In the genomic region with DNA sequence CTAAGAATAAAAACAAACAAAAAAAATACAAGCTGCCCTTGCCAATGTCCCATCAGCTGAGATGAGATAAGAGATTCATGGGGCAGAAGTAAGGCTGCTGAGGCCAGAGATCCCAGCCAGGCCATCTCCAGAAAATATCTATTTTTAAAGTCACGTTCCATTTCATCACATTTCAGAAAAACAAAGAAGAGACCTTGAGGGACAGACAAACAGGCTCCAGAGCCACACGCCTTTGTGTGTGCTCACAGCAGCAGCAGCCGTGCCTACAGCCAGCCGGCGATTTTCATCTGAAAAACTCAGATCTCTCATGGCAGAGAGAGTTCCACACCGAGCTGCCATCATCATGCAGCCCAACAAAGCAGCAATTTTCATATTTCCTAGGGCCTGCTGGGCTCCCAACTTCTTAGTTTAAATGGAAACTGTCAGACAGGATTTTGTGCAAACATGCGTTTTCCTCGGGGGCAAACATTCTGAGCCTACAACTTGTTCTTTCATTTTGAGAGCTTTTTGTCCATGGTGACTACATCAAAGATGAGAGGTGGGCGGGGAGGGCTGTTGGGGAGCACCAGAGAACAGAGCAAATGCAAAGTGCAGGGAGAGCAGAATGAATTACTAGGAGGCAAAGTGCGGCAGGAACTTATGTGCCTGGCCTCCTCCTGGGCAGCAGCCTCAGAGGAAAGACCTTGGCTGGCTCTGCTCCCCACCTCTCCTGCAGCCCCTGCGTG, we compare ENCODE assay signal across 10 cellular contexts. TPM values are rescaled to one million over a fixed set of nuclear protein-coding genes. Genes with fewer than 3 reads are reported as not detected.
DNase-seq lines count a peak whose midpoint lies in the region; ATAC-seq and TF ChIP-seq lines count a peak whose summit lies in the region.
"Had no signal": no experiment of that assay in that cellular context is flagged by ENCODE, and none has a peak within 500 bp of the region (broad histone marks: within the 10 kb centered on the region; RNA-seq: fewer than 3 reads in every experiment).

No MANE protein-coding gene starts in this region.

- H3K36me3 Mint-ChIP-seq in neural progenitor cell: peaks cover 6% of the 10 kb centered on the region

- H3K4me3 ChIP-seq in fibroblast of pulmonary artery (replicated peaks; ENCODE audit: low read depth, low read length) (peak overlapping the region; percentile 14), neural progenitor cell (no peak overlapping the region)

- H3F3A ChIP-seq in neural progenitor cell (ENCODE audit: low read depth): peaks cover 31% of the 10 kb centered on the region

- DNase-seq in OCI-M1 (lab: John Stamatoyannopoulos, UW) (peak; percentile 20), fibroblast of pulmonary artery (ENCODE audit: low read depth) (no peak), neural progenitor cell (ENCODE audit: low spot score) (no peak), NCI-H1092 treated with DMSO at 0.1 percent for 48 hours (lab: John Stamatoyannopoulos, UW) (no peak), DMS79 treated with DMSO at 0.1 percent for 48 hours (lab: John Stamatoyannopoulos, UW) (no peak)
- DNase-seq: NCI-H187 treated with DMSO at 0.1 percent for 48 hours had no signal

- H3K27me3 ChIP-seq in neural progenitor cell: no peaks in the 10 kb centered on the region

- H3K9me3 ChIP-seq in neural progenitor cell (ENCODE audit: low read depth): no peaks in the 10 kb centered on the region

- TF ChIP-seq CTCF in 22Rv1 (IDR thresholded peaks at IDR 0.05) (no peak), fibroblast of pulmonary artery (IDR thresholded peaks at IDR 0.05; ENCODE audit: low read length, missing control alignments) (no peak), neural progenitor cell (IDR thresholded peaks at IDR 0.05) (no peak)

- H3K4me3 Mint-ChIP-seq in neural progenitor cell: peak overlapping the region; percentile 76
- H3K4me3 Mint-ChIP-seq: T-helper 2 cell treated with Interferon-gamma antibody and Interleukin-4, amounts not matched to agents 5 μg/mL and 100 μg/mL, for 36 hours had no signal

- H4K20me1 ChIP-seq in neural progenitor cell (ENCODE audit: low read depth): peaks cover 99% of the 10 kb centered on the region

- H3K9me3 Mint-ChIP-seq in neural progenitor cell: no peaks in the 10 kb centered on the region
- H3K9me3 Mint-ChIP-seq: T-helper 2 cell treated with Interferon-gamma antibody and Interleukin-4, amounts not matched to agents 5 μg/mL and 100 μg/mL, for 36 hours had no signal

- peaks cover 94% of the 10 kb centered on the region for H3K79me2 ChIP-seq in neural progenitor cell (ENCODE audit: low read depth)

- ATAC-seq in HG02885 (IDR thresholded peaks at IDR 0.05; ENCODE audit: poor library complexity, unreplicated experiment): no peak
- no peak for ATAC-seq in GM18858 (IDR thresholded peaks at IDR 0.05; ENCODE audit: unreplicated experiment)

- H3K4me1 Mint-ChIP-seq in neural progenitor cell: peaks cover 90% of the 10 kb centered on the region

- no peaks in the 10 kb centered on the region for H3K36me3 ChIP-seq in neural progenitor cell

- peaks cover 64% of the 10 kb centered on the region for H3K4me1 ChIP-seq in neural progenitor cell

- peaks cover 7% of the 10 kb centered on the region for H3K27me3 Mint-ChIP-seq in neural progenitor cell (ENCODE audit: insufficient read depth, low read depth)

- H2AFZ ChIP-seq in neural progenitor cell (replicated peaks): no peak overlapping the region

- peak overlapping the region; percentile 90 for H3K27ac ChIP-seq in 22Rv1
- no peak overlapping the region for H3K27ac ChIP-seq in neural progenitor cell

- H3K27ac Mint-ChIP-seq in neural progenitor cell: peak overlapping the region; percentile 93
- H3K27ac Mint-ChIP-seq: T-helper 2 cell treated with Interferon-gamma antibody and Interleukin-4, amounts not matched to agents 5 μg/mL and 100 μg/mL, for 36 hours had no signal

- H3K4me2 ChIP-seq in neural progenitor cell: peak overlapping the region; percentile 55

- no peak overlapping the region for H3K9ac ChIP-seq in neural progenitor cell

RNA-seq across cellular contexts. Expression of a gene that starts 38.8 kb away (rescaled TPM):
- total RNA-seq in neural progenitor cell (ENCODE audit: low replicate concordance): 22.2 and 33.3 TPM in 2 replicates
